In genomic region chr1:160098852-160099647, GRCh38 we compare ENCODE assay signal across 1 cellular context.
TF ChIP-seq lines count a peak whose summit lies in the region.

No MANE protein-coding gene starts in this region.

TF ChIP-seq in K562, 482 proteins besides CTCF, POLR2A, EP300 and RAD21 (continued from another document and continues in another):
- TF ChIP-seq FOXO4 (CRISPR knock-in tag; IDR thresholded peaks at IDR 0.05) (no peak), KLF1 (tag; IDR thresholded peaks at IDR 0.05) (no peak), NCOA1 (IDR thresholded peaks at IDR 0.05; ENCODE audit: low read depth) (no peak), EWSR1 (IDR thresholded peaks at IDR 0.05; ENCODE audit: borderline replicate concordance, low read depth, partially characterized antibody) (no peak), SMARCC2 (IDR thresholded peaks at IDR 0.05; ENCODE audit: low read depth) (no peak), MAX (CRISPR knock-in tag; IDR thresholded peaks at IDR 0.05) (peak; percentile 22; the same call in 1 of the 2 replicates), SMC3 (conservative IDR thresholded peaks at IDR 0.05; ENCODE audit: insufficient read depth, low read depth, low read length) (no peak), JUND (IDR thresholded peaks at IDR 0.05; ENCODE audit: borderline replicate concordance, low read depth, low read length) (no peak), JUND (tag; IDR thresholded peaks at IDR 0.05; ENCODE audit: borderline replicate concordance, low read depth, low read length) (0 out of 3 replicates have a peak, but pooled peaks have one; percentile 34), THAP7 (CRISPR knock-in tag; IDR thresholded peaks at IDR 0.05) (no peak), CCAR2 (IDR thresholded peaks at IDR 0.05; ENCODE audit: low read depth, low read length) (no peak), SOX6 (IDR thresholded peaks at IDR 0.05) (no peak), ZNF311 (CRISPR knock-in tag; IDR thresholded peaks at IDR 0.05) (no peak), ZZZ3 (IDR thresholded peaks at IDR 0.05) (no peak), RNF2 (IDR thresholded peaks at IDR 0.05) (no peak), TAF1 (IDR thresholded peaks at IDR 0.05; ENCODE audit: control insufficient read depth, extremely low read depth, insufficient read depth, low read length, severe bottlenecking) (no peak), RFX7 (CRISPR knock-in tag; IDR thresholded peaks at IDR 0.05) (no peak), DEAF1 (CRISPR knock-in tag; IDR thresholded peaks at IDR 0.05) (no peak), SREBF1 (IDR thresholded peaks at IDR 0.05; ENCODE audit: borderline replicate concordance, low read depth, low read length) (no peak), CREM (IDR thresholded peaks at IDR 0.05; ENCODE audit: low read depth) (peak; percentile 42), MGA (IDR thresholded peaks at IDR 0.05) (peak; percentile 47), TCF7L2 (IDR thresholded peaks at IDR 0.05; ENCODE audit: low read depth, low read length) (no peak), PKNOX1 (IDR thresholded peaks at IDR 0.05) (no peak), BDP1 (IDR thresholded peaks at IDR 0.05; ENCODE audit: insufficient read depth, insufficient read length) (no peak), STAT5B (CRISPR knock-in tag; IDR thresholded peaks at IDR 0.05) (no peak), RAD51 (IDR thresholded peaks at IDR 0.05; ENCODE audit: borderline replicate concordance, low read depth) (no peak), MXD1 (CRISPR knock-in tag; IDR thresholded peaks at IDR 0.05; ENCODE audit: borderline replicate concordance, poor library complexity, severe bottlenecking) (no peak), SMARCE1 (IDR thresholded peaks at IDR 0.05) (no peak), NFIX (CRISPR knock-in tag; IDR thresholded peaks at IDR 0.05; ENCODE audit: low read depth) (no peak), SP2 (IDR thresholded peaks at IDR 0.05; ENCODE audit: extremely low read depth, low read depth, low read length, poor library complexity, severe bottlenecking) (no peak), ZKSCAN1 (IDR thresholded peaks at IDR 0.05; ENCODE audit: low read depth, low read length) (no peak), MAZ (CRISPR knock-in tag; conservative IDR thresholded peaks at IDR 0.05 in 1 of 2, IDR thresholded peaks at IDR 0.05 in 1 of 2) (peak; percentile 47 to 53; a peak in 2 of 4 replicates), ETV5 (CRISPR knock-in tag; IDR thresholded peaks at IDR 0.05; ENCODE audit: low read depth) (no peak), POLR2G (IDR thresholded peaks at IDR 0.05; ENCODE audit: low read depth, low read length) (peak; percentile 55), KDM1A (IDR thresholded peaks at IDR 0.05) (no peak), ZNF561 (CRISPR knock-in tag; conservative IDR thresholded peaks at IDR 0.05) (no peak), ZBTB34 (CRISPR knock-in tag; IDR thresholded peaks at IDR 0.05) (no peak), TRIM28 (IDR thresholded peaks at IDR 0.05) (no peak), LCOR (CRISPR knock-in tag; IDR thresholded peaks at IDR 0.05) (no peak), RUNX1 (IDR thresholded peaks at IDR 0.05; ENCODE audit: low read depth) (no peak), GABPA (tag; conservative IDR thresholded peaks at IDR 0.05; ENCODE audit: low read depth) (peak; percentile 51), STAG1 (CRISPR knock-in tag; IDR thresholded peaks at IDR 0.05; ENCODE audit: borderline replicate concordance) (no peak), PBX2 (CRISPR knock-in tag; IDR thresholded peaks at IDR 0.05; ENCODE audit: low read depth) (no peak), PBX2 (tag; conservative IDR thresholded peaks at IDR 0.05; ENCODE audit: low read depth) (no peak), SRSF9 (IDR thresholded peaks at IDR 0.05; ENCODE audit: borderline replicate concordance, low read depth, low read length) (no peak)
